ENCODE assay signal across 8 cellular contexts in genomic region chr11:62709262-62710000, GRCh38. TPM values are rescaled to one million over a fixed set of nuclear protein-coding genes. Genes with fewer than 3 reads are reported as not detected.
A peak's percentile ranks its signal among the peaks of the same experiment; 100 is the strongest.
DNase-seq lines count a peak whose midpoint lies in the region; ATAC-seq and TF ChIP-seq lines count a peak whose summit lies in the region.

No MANE protein-coding gene starts in this region.

- no peaks in the 10 kb centered on the region for H3K9me2 ChIP-seq in PC-9 (ENCODE audit: insufficient read depth)

- H3K79me2 ChIP-seq in PC-9 (ENCODE audit: low read depth), result peaks cover 12% of the 10 kb centered on the region
- H3K79me2 ChIP-seq in fibroblast of lung (ENCODE audit: control insufficient read depth, insufficient read depth, low read length), result peaks cover 3% of the 10 kb centered on the region

- no peaks in the 10 kb centered on the region for H3K9me3 Mint-ChIP-seq in CD8-positive, alpha-beta memory T cell
- H3K9me3 Mint-ChIP-seq in naive thymus-derived CD4-positive, alpha-beta T cell, result peaks cover 0 to 4% (median 0%) of the 10 kb centered on the region in 11 donors
- H3K9me3 Mint-ChIP-seq in stimulated activated effector memory CD8-positive, alpha-beta T cell treated with anti-CD3 and anti-CD28 coated beads, Interleukin-12 subunit alpha, Interleukin-12 subunit beta, amount 100 ng/mL, for 72 hours, result no peaks in the 10 kb centered on the region

- peaks cover 69% of the 10 kb centered on the region for H3F3A ChIP-seq in PC-9 (ENCODE audit: insufficient read depth, low read depth)

- H3K36me3 Mint-ChIP-seq in CD8-positive, alpha-beta memory T cell, result peaks cover 0 to 47% (median 3%) of the 10 kb centered on the region in 3 donors
- peaks cover 3 to 34% (median 8%) of the 10 kb centered on the region in 5 donors for H3K36me3 Mint-ChIP-seq in naive thymus-derived CD4-positive, alpha-beta T cell
- H3K36me3 Mint-ChIP-seq in stimulated activated effector memory CD8-positive, alpha-beta T cell treated with anti-CD3 and anti-CD28 coated beads, Interleukin-12 subunit alpha, Interleukin-12 subunit beta, amount 100 ng/mL, for 72 hours, result peaks cover 82% of the 10 kb centered on the region

- ATAC-seq in GM21360 (IDR thresholded peaks at IDR 0.05; ENCODE audit: unreplicated experiment), result peak; percentile 54
- peak; percentile 88 for ATAC-seq in naive thymus-derived CD4-positive, alpha-beta T cell
- peak; percentile 87 for ATAC-seq in stimulated activated effector memory CD8-positive, alpha-beta T cell treated with anti-CD3 and anti-CD28 coated beads, Interleukin-12 subunit alpha, Interleukin-12 subunit beta, amount 100 ng/mL, for 72 hours

- H4K20me1 ChIP-seq in PC-9 (ENCODE audit: insufficient read depth) (no peaks in the 10 kb centered on the region), fibroblast of lung (ENCODE audit: control insufficient read depth, extremely low read depth, insufficient read depth, low read length) (no peaks in the 10 kb centered on the region)

- H3K4me3 Mint-ChIP-seq in CD8-positive, alpha-beta memory T cell, result peak overlapping the region; percentile 89 to 100 (median 93)
- peak overlapping the region; percentile 92 to 99 (median 96) for H3K4me3 Mint-ChIP-seq in naive thymus-derived CD4-positive, alpha-beta T cell
- peak overlapping the region; percentile 88 for H3K4me3 Mint-ChIP-seq in stimulated activated effector memory CD8-positive, alpha-beta T cell treated with anti-CD3 and anti-CD28 coated beads, Interleukin-12 subunit alpha, Interleukin-12 subunit beta, amount 100 ng/mL, for 72 hours

- H3K4me2 ChIP-seq in PC-9 (peak overlapping the region; percentile 69), fibroblast of lung (ENCODE audit: extremely low read depth, insufficient read depth, low read length) (peak overlapping the region; percentile 95)

- peak overlapping the region; percentile 91 for H3K4me3 ChIP-seq in CD8-positive, alpha-beta memory T cell (ENCODE audit: low read length)
- H3K4me3 ChIP-seq in HUES48 (ENCODE audit: low read depth, low read length) (peak overlapping the region; percentile 79), PC-9 (peak overlapping the region; percentile 54), fibroblast of lung (replicated peaks in 1 of 4; ENCODE audit: control extremely low read depth in 1 of 4, insufficient read depth in 1 of 4, low read depth in 3 of 4, low read length in 4 of 4) (peak overlapping the region; percentile 25 to 66 (median 48))
- peak overlapping the region; percentile 77 for H3K4me3 ChIP-seq in naive thymus-derived CD4-positive, alpha-beta T cell (ENCODE audit: low read length)

- H2AFZ ChIP-seq in PC-9 (peak overlapping the region; percentile 90), fibroblast of lung (ENCODE audit: low read length) (peak overlapping the region; percentile 83)

- no peaks in the 10 kb centered on the region for H3K27me3 Mint-ChIP-seq in CD8-positive, alpha-beta memory T cell
- no peaks in the 10 kb centered on the region for H3K27me3 Mint-ChIP-seq in naive thymus-derived CD4-positive, alpha-beta T cell

- H3K9ac ChIP-seq in HUES48 (ENCODE audit: low read depth, low read length) (peak overlapping the region; percentile 91), fibroblast of lung (ENCODE audit: insufficient read depth, low read length) (peak overlapping the region; percentile 59)

- peaks cover 49 to 70% (median 62%) of the 10 kb centered on the region in 3 donors for H3K4me1 Mint-ChIP-seq in CD8-positive, alpha-beta memory T cell
- peaks cover 17 to 70% (median 64%) of the 10 kb centered on the region in 7 donors for H3K4me1 Mint-ChIP-seq in naive thymus-derived CD4-positive, alpha-beta T cell
- peaks cover 73% of the 10 kb centered on the region for H3K4me1 Mint-ChIP-seq in stimulated activated effector memory CD8-positive, alpha-beta T cell treated with anti-CD3 and anti-CD28 coated beads, Interleukin-12 subunit alpha, Interleukin-12 subunit beta, amount 100 ng/mL, for 72 hours

- DNase-seq in CD8-positive, alpha-beta memory T cell, result peak; percentile 91 to 99 (median 96)
- peak; percentile 94 to 95 for DNase-seq in PC-9
- peak; percentile 92 for DNase-seq in activated T-helper 1 cell treated with anti-CD3 and anti-CD28 coated beads, Interleukin-2, amount 50 U/mL, for 16 hours (ENCODE audit: low read depth in 1 of 2, low spot score in 1 of 2)
- DNase-seq in fibroblast of lung (ENCODE audit: low read depth in 2 of 2), result peak; percentile 97 to 98
- peak; percentile 78 to 98 (median 97) for DNase-seq in naive thymus-derived CD4-positive, alpha-beta T cell
- DNase-seq in stimulated activated effector memory CD8-positive, alpha-beta T cell treated with anti-CD3 and anti-CD28 coated beads, Interleukin-12 subunit alpha, Interleukin-12 subunit beta, amount 100 ng/mL, for 72 hours (ENCODE audit: low spot score in 2 of 2), result peak; percentile 76 to 95

- H3K36me3 ChIP-seq in CD8-positive, alpha-beta memory T cell (ENCODE audit: insufficient read depth, low read length), result peaks cover 21% of the 10 kb centered on the region
- peaks cover 46% of the 10 kb centered on the region for H3K36me3 ChIP-seq in HUES48 (ENCODE audit: control insufficient read depth, insufficient read depth, low read length)
- peaks cover 16% of the 10 kb centered on the region for H3K36me3 ChIP-seq in PC-9 (ENCODE audit: low read depth)
- H3K36me3 ChIP-seq in fibroblast of lung (ENCODE audit: control insufficient read depth, insufficient read depth, low read length), result peaks cover 17% of the 10 kb centered on the region
- peaks cover 2 to 20% (median 2%) of the 10 kb centered on the region in 3 experiments for H3K36me3 ChIP-seq in naive thymus-derived CD4-positive, alpha-beta T cell (ENCODE audit: control insufficient read depth in 2 of 3, insufficient read depth in 3 of 3, low read length in 3 of 3)

- H3K27ac ChIP-seq in CD8-positive, alpha-beta memory T cell (ENCODE audit: low read depth, low read length), result peak overlapping the region; percentile 88
- H3K27ac ChIP-seq in HUES48 (ENCODE audit: low read depth, low read length) (peak overlapping the region; percentile 98), PC-9 (peak overlapping the region; percentile 87), fibroblast of lung (ENCODE audit: insufficient read depth, low read length) (peak overlapping the region; percentile 93)
- H3K27ac ChIP-seq in naive thymus-derived CD4-positive, alpha-beta T cell (ENCODE audit: low read depth, low read length), result peak overlapping the region; percentile 84

- no TSS peak for BruUV-seq in PC-9 (replicated peaks; lab: Mats Ljungman, UMichigan)

- H3K4me1 ChIP-seq in CD8-positive, alpha-beta memory T cell (ENCODE audit: insufficient read depth, low read length), result peaks cover 48% of the 10 kb centered on the region
- H3K4me1 ChIP-seq in HUES48 (ENCODE audit: control insufficient read depth, insufficient read depth, low read length) (peaks cover 19% of the 10 kb centered on the region), PC-9 (replicated peaks; ENCODE audit: insufficient read depth) (peaks cover 36% of the 10 kb centered on the region), fibroblast of lung (ENCODE audit: control insufficient read depth, extremely low read depth, insufficient read depth, low read length) (peaks cover 26% of the 10 kb centered on the region)
- peaks cover 41 to 57% of the 10 kb centered on the region in 2 donors for H3K4me1 ChIP-seq in naive thymus-derived CD4-positive, alpha-beta T cell (ENCODE audit: control insufficient read depth in 2 of 2, insufficient read depth in 2 of 2, low read length in 2 of 2)

- POLR2A ChIA-PET in CD8-positive, alpha-beta memory T cell (lab: Charles Lee), result interaction anchor here (0.6 to 4.9 kb wide), 24 partner anchors 9 to 172 kb away, joined by 3 to 42 read pairs (median 5); partner anchors contain the start of genes B3GAT3, C11orf98, CSKMT and HNRNPUL2
- POLR2A ChIA-PET in PC-9 (lab: Charles Lee; ENCODE audit: unreplicated experiment), result interaction anchor here (0.5 to 0.8 kb wide), 5 partner anchors 30 to 118 kb away, joined by 3 to 10 read pairs (median 3); partner anchors contain the start of genes B3GAT3 and ZBTB3
- POLR2A ChIA-PET in naive thymus-derived CD4-positive, alpha-beta T cell (lab: Charles Lee), result interaction anchor here (0.6 to 13.6 kb wide), 39 partner anchors 9 to 1281 kb away, joined by 3 to 347 read pairs (median 7); partner anchors contain the start of genes C11orf98, CSKMT, EEF1G and GANAB

- no peaks in the 10 kb centered on the region for H3K27me3 ChIP-seq in CD8-positive, alpha-beta memory T cell (ENCODE audit: insufficient read depth, low read length, poor library complexity, severe bottlenecking)
- H3K27me3 ChIP-seq in HUES48 (ENCODE audit: control insufficient read depth, insufficient read depth, low read length) (no peaks in the 10 kb centered on the region), PC-9 (ENCODE audit: insufficient read depth, low read depth) (no peaks in the 10 kb centered on the region), fibroblast of lung (ENCODE audit: control insufficient read depth, insufficient read depth, low read length) (no peaks in the 10 kb centered on the region)
- H3K27me3 ChIP-seq in naive thymus-derived CD4-positive, alpha-beta T cell (ENCODE audit: control insufficient read depth in 2 of 2, insufficient read depth in 2 of 2, low read length in 2 of 2), result no peaks in the 10 kb centered on the region

- CTCF ChIA-PET in CD8-positive, alpha-beta memory T cell (lab: Charles Lee), result interaction anchor here (0.6 to 3.4 kb wide), 11 partner anchors 10 to 154 kb away, joined by 3 to 15 read pairs (median 4); partner anchors contain the start of genes HNRNPUL2, LBHD1, TMEM179B and TTC9C
- CTCF ChIA-PET in PC-9 (lab: Charles Lee), result interaction anchor here (0.6 kb wide), 1 partner anchor 88 kb away, joined by 5 read pairs; no protein-coding TSS in a partner anchor
- CTCF ChIA-PET in naive thymus-derived CD4-positive, alpha-beta T cell (lab: Charles Lee), result interaction anchor here (1.0 to 1.4 kb wide), 3 partner anchors 18 to 118 kb away, joined by 3 to 6 read pairs (median 3); partner anchors contain the start of genes C11orf98 and HNRNPUL2

- TF ChIP-seq CTCF in PC-9 (conservative IDR thresholded peaks at IDR 0.05), result peak; percentile 29; the same call in 1 of the 2 replicates
- TF ChIP-seq CTCF in fibroblast of lung (conservative IDR thresholded peaks at IDR 0.05 in 1 of 2, IDR thresholded peaks at IDR 0.05 in 1 of 2; ENCODE audit: low read depth in 1 of 2, low read length in 2 of 2), result no peak

- peak overlapping the region; percentile 91 to 99 (median 98) for H3K27ac Mint-ChIP-seq in CD8-positive, alpha-beta memory T cell
- H3K27ac Mint-ChIP-seq in naive thymus-derived CD4-positive, alpha-beta T cell, result peak overlapping the region; percentile 94 to 99 (median 97)
- peak overlapping the region; percentile 97 for H3K27ac Mint-ChIP-seq in stimulated activated effector memory CD8-positive, alpha-beta T cell treated with anti-CD3 and anti-CD28 coated beads, Interleukin-12 subunit alpha, Interleukin-12 subunit beta, amount 100 ng/mL, for 72 hours

- intact Hi-C loops in PC-9 (cut with micrococcal nuclease; ENCODE audit: unreplicated experiment), result loop anchor here (2.0 to 5.0 kb wide), 3 partner anchors 45 to 133 kb away; partner anchors contain the start of genes EML3, ROM1 and ZBTB3
- intact Hi-C loops in naive thymus-derived CD4-positive, alpha-beta T cell (cut with micrococcal nuclease), result loop anchor here (1.0 to 5.0 kb wide), 24 partner anchors 18 to 963 kb away; partner anchors contain the start of genes GANAB (in 2 of the 2), HNRNPUL2 (in 2 of the 2), INTS5 (in 2 of the 2) and TAF6L (in 2 of the 2)

- no peaks in the 10 kb centered on the region for H3K9me3 ChIP-seq in CD8-positive, alpha-beta memory T cell (ENCODE audit: low read length)
- H3K9me3 ChIP-seq in HUES48 (ENCODE audit: control insufficient read depth, insufficient read depth, low read length) (no peaks in the 10 kb centered on the region), PC-9 (ENCODE audit: insufficient read depth, low read depth) (no peaks in the 10 kb centered on the region), fibroblast of lung (ENCODE audit: control insufficient read depth, insufficient read depth, low read depth, low read length) (no peaks in the 10 kb centered on the region)
- no peaks in the 10 kb centered on the region for H3K9me3 ChIP-seq in naive thymus-derived CD4-positive, alpha-beta T cell (ENCODE audit: control insufficient read depth in 2 of 3, low read length in 3 of 3)

RNA-seq across cellular contexts. Expression of gene GNG3, which starts 2.0 kb away (rescaled TPM):
- total RNA-seq in CD8-positive, alpha-beta memory T cell, result not detected
- polyA plus RNA-seq in CD8-positive, alpha-beta memory T cell, result 0.36 TPM
- total RNA-seq in PC-9 (2021) (0.57 TPM in 1 of 2 replicates, not detected in the other), fibroblast of lung (not detected in 2 replicates)
- polyA plus RNA-seq in fibroblast of lung, result 0.07 TPM in 1 of 2 replicates, not detected in the other
- 0.14 and 0.15 TPM in 2 replicates for polyA plus RNA-seq in fibroblast of lung (2012)
- polyA minus RNA-seq in fibroblast of lung (ENCODE audit: low replicate concordance), result not detected in 2 replicates
- total RNA-seq in naive thymus-derived CD4-positive, alpha-beta T cell, result not detected
- not detected for polyA plus RNA-seq in naive thymus-derived CD4-positive, alpha-beta T cell

RNA-seq across cellular contexts. Expression of gene BSCL2, which starts 2.2 kb away (rescaled TPM):
- 10 to 100 TPM; 32.9 to 33.3 TPM for total RNA-seq in CD8-positive, alpha-beta memory T cell
- polyA plus RNA-seq in CD8-positive, alpha-beta memory T cell, result 48.8 TPM
- total RNA-seq in PC-9 (2021) (173 and 201 TPM in 2 replicates), fibroblast of lung (37.8 and 62.1 TPM in 2 replicates)
- polyA plus RNA-seq in fibroblast of lung, result 35.5 and 54.0 TPM in 2 replicates
- 33.6 and 47.4 TPM in 2 replicates for polyA plus RNA-seq in fibroblast of lung (2012)
- 319 and 376 TPM in 2 replicates for polyA minus RNA-seq in fibroblast of lung (ENCODE audit: low replicate concordance)
- 10 to 100 TPM; 28.4 to 53.9 (median 39.0) TPM for total RNA-seq in naive thymus-derived CD4-positive, alpha-beta T cell
- polyA plus RNA-seq in naive thymus-derived CD4-positive, alpha-beta T cell, result 10 to 100 TPM; 57.9 to 63.5 TPM

RNA-seq across cellular contexts. Expression of gene HNRNPUL2, which starts 17.8 kb away (rescaled TPM):
- 10 to 100 TPM; 58.7 to 64.3 TPM for total RNA-seq in CD8-positive, alpha-beta memory T cell
- polyA plus RNA-seq in CD8-positive, alpha-beta memory T cell, result 3.3 TPM
- total RNA-seq in PC-9 (2021) (55.2 and 76.9 TPM in 2 replicates), fibroblast of lung (9.2 and 14.5 TPM in 2 replicates)
- 18.8 and 26.4 TPM in 2 replicates for polyA plus RNA-seq in fibroblast of lung
- polyA plus RNA-seq in fibroblast of lung (2012), result 56.0 and 65.2 TPM in 2 replicates
- polyA minus RNA-seq in fibroblast of lung (ENCODE audit: low replicate concordance), result 15.6 and 16.1 TPM in 2 replicates
- total RNA-seq in naive thymus-derived CD4-positive, alpha-beta T cell, result 10 to 100 TPM; 43.4 to 77.5 (median 65.3) TPM
- 1 to 10 TPM; 1.9 TPM for polyA plus RNA-seq in naive thymus-derived CD4-positive, alpha-beta T cell

RNA-seq across cellular contexts. Expression of gene TTC9C, which starts 18.9 kb away (rescaled TPM):
- 10 to 100 TPM; 36.7 to 37.2 TPM for total RNA-seq in CD8-positive, alpha-beta memory T cell
- 22.2 TPM for polyA plus RNA-seq in CD8-positive, alpha-beta memory T cell
- total RNA-seq in PC-9 (2021) (65.3 and 71.4 TPM in 2 replicates), fibroblast of lung (32.4 and 44.4 TPM in 2 replicates)
- 26.1 and 27.3 TPM in 2 replicates for polyA plus RNA-seq in fibroblast of lung
- polyA plus RNA-seq in fibroblast of lung (2012), result 31.7 and 33.3 TPM in 2 replicates
- polyA minus RNA-seq in fibroblast of lung (ENCODE audit: low replicate concordance), result 23.4 and 23.7 TPM in 2 replicates
- 10 to 100 TPM; 13.1 to 53.0 (median 47.1) TPM for total RNA-seq in naive thymus-derived CD4-positive, alpha-beta T cell
- 10 to 100 TPM; 12.0 to 29.3 TPM for polyA plus RNA-seq in naive thymus-derived CD4-positive, alpha-beta T cell

RNA-seq across cellular contexts. Expression of gene LRRN4CL, which starts 20.1 kb away (rescaled TPM):
- under 1 TPM; 0.11 to 0.22 TPM for total RNA-seq in CD8-positive, alpha-beta memory T cell
- polyA plus RNA-seq in CD8-positive, alpha-beta memory T cell, result not detected
- 1.0 and 1.3 TPM in 2 replicates for total RNA-seq in PC-9 (2021)
- 13.4 and 31.5 TPM in 2 replicates for total RNA-seq in fibroblast of lung
- polyA plus RNA-seq in fibroblast of lung, result 7.9 and 12.7 TPM in 2 replicates
- polyA plus RNA-seq in fibroblast of lung (2012), result 17.4 and 26.8 TPM in 2 replicates
- polyA minus RNA-seq in fibroblast of lung (ENCODE audit: low replicate concordance), result 16.4 and 16.8 TPM in 2 replicates
- total RNA-seq in naive thymus-derived CD4-positive, alpha-beta T cell, result under 1 TPM in 3 of 5 experiments, not detected in 2; 0.12 to 0.38 (median 0.24) TPM
- not detected for polyA plus RNA-seq in naive thymus-derived CD4-positive, alpha-beta T cell

Comparison
In these comparisons a context has a peak if more than half of its experiments do, and no peak if none do; other contexts are left out.
1. Peak in every context shown above with its lines: DNase-seq, ATAC-seq, H3K4me3 ChIP-seq and H3K27ac ChIP-seq.